ENCODE assay signal across 1 cellular context in genomic region chr14:104432611-104433231, GRCh38.
TF ChIP-seq lines count a peak whose summit lies in the region.

No MANE protein-coding gene starts in this region.

TF ChIP-seq in WTC11, 78 proteins besides CTCF, POLR2A, EP300 and RAD21:
- TF ChIP-seq, protein P1, sequence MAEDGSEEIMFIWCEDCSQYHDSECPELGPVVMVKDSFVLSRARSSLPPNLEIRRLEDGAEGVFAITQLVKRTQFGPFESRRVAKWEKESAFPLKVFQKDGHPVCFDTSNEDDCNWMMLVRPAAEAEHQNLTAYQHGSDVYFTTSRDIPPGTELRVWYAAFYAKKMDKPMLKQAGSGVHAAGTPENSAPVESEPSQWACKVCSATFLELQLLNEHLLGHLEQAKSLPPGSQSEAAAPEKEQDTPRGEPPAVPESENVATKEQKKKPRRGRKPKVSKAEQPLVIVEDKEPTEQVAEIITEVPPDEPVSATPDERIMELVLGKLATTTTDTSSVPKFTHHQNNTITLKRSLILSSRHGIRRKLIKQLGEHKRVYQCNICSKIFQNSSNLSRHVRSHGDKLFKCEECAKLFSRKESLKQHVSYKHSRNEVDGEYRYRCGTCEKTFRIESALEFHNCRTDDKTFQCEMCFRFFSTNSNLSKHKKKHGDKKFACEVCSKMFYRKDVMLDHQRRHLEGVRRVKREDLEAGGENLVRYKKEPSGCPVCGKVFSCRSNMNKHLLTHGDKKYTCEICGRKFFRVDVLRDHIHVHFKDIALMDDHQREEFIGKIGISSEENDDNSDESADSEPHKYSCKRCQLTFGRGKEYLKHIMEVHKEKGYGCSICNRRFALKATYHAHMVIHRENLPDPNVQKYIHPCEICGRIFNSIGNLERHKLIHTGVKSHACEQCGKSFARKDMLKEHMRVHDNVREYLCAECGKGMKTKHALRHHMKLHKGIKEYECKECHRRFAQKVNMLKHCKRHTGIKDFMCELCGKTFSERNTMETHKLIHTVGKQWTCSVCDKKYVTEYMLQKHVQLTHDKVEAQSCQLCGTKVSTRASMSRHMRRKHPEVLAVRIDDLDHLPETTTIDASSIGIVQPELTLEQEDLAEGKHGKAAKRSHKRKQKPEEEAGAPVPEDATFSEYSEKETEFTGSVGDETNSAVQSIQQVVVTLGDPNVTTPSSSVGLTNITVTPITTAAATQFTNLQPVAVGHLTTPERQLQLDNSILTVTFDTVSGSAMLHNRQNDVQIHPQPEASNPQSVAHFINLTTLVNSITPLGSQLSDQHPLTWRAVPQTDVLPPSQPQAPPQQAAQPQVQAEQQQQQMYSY (CRISPR knock-in tag; IDR thresholded peaks at IDR 0.05) = no peak
- TF ChIP-seq AR (CRISPR knock-in tag; IDR thresholded peaks at IDR 0.05) = no peak
- no peak for TF ChIP-seq ELF4 (CRISPR knock-in tag; IDR thresholded peaks at IDR 0.05; ENCODE audit: low read depth)
- TF ChIP-seq NR3C1 (CRISPR knock-in tag; conservative IDR thresholded peaks at IDR 0.05; ENCODE audit: low read depth) = no peak
- no peak for TF ChIP-seq ZNF263 (CRISPR knock-in tag; IDR thresholded peaks at IDR 0.05; ENCODE audit: low read depth)
- TF ChIP-seq FOXJ3 (CRISPR knock-in tag; IDR thresholded peaks at IDR 0.05; ENCODE audit: borderline replicate concordance) = no peak
- TF ChIP-seq, protein P2, sequence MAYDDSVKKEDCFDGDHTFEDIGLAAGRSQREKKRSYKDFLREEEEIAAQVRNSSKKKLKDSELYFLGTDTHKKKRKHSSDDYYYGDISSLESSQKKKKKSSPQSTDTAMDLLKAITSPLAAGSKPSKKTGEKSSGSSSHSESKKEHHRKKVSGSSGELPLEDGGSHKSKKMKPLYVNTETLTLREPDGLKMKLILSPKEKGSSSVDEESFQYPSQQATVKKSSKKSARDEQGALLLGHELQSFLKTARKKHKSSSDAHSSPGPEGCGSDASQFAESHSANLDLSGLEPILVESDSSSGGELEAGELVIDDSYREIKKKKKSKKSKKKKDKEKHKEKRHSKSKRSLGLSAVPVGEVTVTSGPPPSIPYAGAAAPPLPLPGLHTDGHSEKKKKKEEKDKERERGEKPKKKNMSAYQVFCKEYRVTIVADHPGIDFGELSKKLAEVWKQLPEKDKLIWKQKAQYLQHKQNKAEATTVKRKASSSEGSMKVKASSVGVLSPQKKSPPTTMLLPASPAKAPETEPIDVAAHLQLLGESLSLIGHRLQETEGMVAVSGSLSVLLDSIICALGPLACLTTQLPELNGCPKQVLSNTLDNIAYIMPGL (CRISPR knock-in tag; IDR thresholded peaks at IDR 0.05) = no peak
- no peak for TF ChIP-seq CREB1 (CRISPR knock-in tag; IDR thresholded peaks at IDR 0.05)
- no peak for TF ChIP-seq GRHL2 (CRISPR knock-in tag; IDR thresholded peaks at IDR 0.05; ENCODE audit: insufficient replicate concordance, severe bottlenecking)
- TF ChIP-seq SOX15 (CRISPR knock-in tag; IDR thresholded peaks at IDR 0.05) = no peak
- TF ChIP-seq NR1H2 (CRISPR knock-in tag; IDR thresholded peaks at IDR 0.05) = no peak
- no peak for TF ChIP-seq AFF4 (CRISPR knock-in tag; IDR thresholded peaks at IDR 0.05; ENCODE audit: borderline replicate concordance)
- TF ChIP-seq, protein P3, sequence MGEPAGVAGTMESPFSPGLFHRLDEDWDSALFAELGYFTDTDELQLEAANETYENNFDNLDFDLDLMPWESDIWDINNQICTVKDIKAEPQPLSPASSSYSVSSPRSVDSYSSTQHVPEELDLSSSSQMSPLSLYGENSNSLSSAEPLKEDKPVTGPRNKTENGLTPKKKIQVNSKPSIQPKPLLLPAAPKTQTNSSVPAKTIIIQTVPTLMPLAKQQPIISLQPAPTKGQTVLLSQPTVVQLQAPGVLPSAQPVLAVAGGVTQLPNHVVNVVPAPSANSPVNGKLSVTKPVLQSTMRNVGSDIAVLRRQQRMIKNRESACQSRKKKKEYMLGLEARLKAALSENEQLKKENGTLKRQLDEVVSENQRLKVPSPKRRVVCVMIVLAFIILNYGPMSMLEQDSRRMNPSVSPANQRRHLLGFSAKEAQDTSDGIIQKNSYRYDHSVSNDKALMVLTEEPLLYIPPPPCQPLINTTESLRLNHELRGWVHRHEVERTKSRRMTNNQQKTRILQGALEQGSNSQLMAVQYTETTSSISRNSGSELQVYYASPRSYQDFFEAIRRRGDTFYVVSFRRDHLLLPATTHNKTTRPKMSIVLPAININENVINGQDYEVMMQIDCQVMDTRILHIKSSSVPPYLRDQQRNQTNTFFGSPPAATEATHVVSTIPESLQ (CRISPR knock-in tag; IDR thresholded peaks at IDR 0.05) = no peak
- TF ChIP-seq, protein P4, sequence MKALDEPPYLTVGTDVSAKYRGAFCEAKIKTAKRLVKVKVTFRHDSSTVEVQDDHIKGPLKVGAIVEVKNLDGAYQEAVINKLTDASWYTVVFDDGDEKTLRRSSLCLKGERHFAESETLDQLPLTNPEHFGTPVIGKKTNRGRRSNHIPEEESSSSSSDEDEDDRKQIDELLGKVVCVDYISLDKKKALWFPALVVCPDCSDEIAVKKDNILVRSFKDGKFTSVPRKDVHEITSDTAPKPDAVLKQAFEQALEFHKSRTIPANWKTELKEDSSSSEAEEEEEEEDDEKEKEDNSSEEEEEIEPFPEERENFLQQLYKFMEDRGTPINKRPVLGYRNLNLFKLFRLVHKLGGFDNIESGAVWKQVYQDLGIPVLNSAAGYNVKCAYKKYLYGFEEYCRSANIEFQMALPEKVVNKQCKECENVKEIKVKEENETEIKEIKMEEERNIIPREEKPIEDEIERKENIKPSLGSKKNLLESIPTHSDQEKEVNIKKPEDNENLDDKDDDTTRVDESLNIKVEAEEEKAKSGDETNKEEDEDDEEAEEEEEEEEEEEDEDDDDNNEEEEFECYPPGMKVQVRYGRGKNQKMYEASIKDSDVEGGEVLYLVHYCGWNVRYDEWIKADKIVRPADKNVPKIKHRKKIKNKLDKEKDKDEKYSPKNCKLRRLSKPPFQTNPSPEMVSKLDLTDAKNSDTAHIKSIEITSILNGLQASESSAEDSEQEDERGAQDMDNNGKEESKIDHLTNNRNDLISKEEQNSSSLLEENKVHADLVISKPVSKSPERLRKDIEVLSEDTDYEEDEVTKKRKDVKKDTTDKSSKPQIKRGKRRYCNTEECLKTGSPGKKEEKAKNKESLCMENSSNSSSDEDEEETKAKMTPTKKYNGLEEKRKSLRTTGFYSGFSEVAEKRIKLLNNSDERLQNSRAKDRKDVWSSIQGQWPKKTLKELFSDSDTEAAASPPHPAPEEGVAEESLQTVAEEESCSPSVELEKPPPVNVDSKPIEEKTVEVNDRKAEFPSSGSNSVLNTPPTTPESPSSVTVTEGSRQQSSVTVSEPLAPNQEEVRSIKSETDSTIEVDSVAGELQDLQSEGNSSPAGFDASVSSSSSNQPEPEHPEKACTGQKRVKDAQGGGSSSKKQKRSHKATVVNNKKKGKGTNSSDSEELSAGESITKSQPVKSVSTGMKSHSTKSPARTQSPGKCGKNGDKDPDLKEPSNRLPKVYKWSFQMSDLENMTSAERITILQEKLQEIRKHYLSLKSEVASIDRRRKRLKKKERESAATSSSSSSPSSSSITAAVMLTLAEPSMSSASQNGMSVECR (CRISPR knock-in tag; IDR thresholded peaks at IDR 0.05; ENCODE audit: borderline replicate concordance) = no peak
- TF ChIP-seq, protein P5, sequence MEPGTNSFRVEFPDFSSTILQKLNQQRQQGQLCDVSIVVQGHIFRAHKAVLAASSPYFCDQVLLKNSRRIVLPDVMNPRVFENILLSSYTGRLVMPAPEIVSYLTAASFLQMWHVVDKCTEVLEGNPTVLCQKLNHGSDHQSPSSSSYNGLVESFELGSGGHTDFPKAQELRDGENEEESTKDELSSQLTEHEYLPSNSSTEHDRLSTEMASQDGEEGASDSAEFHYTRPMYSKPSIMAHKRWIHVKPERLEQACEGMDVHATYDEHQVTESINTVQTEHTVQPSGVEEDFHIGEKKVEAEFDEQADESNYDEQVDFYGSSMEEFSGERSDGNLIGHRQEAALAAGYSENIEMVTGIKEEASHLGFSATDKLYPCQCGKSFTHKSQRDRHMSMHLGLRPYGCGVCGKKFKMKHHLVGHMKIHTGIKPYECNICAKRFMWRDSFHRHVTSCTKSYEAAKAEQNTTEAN (CRISPR knock-in tag; IDR thresholded peaks at IDR 0.05) = no peak
- no peak for TF ChIP-seq GTF2I (CRISPR knock-in tag; conservative IDR thresholded peaks at IDR 0.05)
- TF ChIP-seq, protein P6, sequence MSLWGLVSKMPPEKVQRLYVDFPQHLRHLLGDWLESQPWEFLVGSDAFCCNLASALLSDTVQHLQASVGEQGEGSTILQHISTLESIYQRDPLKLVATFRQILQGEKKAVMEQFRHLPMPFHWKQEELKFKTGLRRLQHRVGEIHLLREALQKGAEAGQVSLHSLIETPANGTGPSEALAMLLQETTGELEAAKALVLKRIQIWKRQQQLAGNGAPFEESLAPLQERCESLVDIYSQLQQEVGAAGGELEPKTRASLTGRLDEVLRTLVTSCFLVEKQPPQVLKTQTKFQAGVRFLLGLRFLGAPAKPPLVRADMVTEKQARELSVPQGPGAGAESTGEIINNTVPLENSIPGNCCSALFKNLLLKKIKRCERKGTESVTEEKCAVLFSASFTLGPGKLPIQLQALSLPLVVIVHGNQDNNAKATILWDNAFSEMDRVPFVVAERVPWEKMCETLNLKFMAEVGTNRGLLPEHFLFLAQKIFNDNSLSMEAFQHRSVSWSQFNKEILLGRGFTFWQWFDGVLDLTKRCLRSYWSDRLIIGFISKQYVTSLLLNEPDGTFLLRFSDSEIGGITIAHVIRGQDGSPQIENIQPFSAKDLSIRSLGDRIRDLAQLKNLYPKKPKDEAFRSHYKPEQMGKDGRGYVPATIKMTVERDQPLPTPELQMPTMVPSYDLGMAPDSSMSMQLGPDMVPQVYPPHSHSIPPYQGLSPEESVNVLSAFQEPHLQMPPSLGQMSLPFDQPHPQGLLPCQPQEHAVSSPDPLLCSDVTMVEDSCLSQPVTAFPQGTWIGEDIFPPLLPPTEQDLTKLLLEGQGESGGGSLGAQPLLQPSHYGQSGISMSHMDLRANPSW (CRISPR knock-in tag; conservative IDR thresholded peaks at IDR 0.05; ENCODE audit: low read depth) = no peak
